ENCODE assay signal across 13 cellular contexts in the genomic region with DNA sequence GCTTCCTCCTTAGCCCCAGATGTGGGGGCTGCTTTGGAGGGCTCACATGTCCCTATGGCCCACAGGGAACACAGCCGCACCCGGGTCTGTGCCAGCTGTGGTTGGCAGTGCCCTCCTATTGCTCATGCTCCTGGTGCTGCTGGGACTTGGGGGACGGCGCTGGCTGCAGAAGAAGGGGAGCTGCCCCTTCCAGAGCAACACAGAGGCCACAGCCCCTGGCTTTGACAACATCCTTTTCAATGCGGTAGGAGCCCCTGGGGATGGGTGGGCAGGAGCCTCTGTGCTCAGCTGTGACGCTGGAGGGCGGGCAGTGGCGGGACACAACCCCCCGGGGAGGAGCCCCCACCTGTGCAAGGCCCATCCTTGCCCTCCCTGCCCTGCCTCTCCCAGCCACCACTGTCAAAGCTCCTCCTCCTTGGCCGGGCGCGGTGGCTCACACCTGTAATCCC. TPM values are rescaled to one million over a fixed set of nuclear protein-coding genes. Genes with fewer than 3 reads are reported as not detected.
A peak's percentile ranks its signal among the peaks of the same experiment; 100 is the strongest.
DNase-seq lines count a peak whose midpoint lies in the region; ATAC-seq and TF ChIP-seq lines count a peak whose summit lies in the region.
"Had no signal": no experiment of that assay in that cellular context is flagged by ENCODE, and none has a peak within 500 bp of the region (broad histone marks: within the 10 kb centered on the region; RNA-seq: fewer than 3 reads in every experiment).

No MANE protein-coding gene starts in this region.

- no peak for TF ChIP-seq CTCF in heart left ventricle (IDR thresholded peaks at IDR 0.05)
- TF ChIP-seq CTCF in left lung (IDR thresholded peaks at IDR 0.05), result no peak
- TF ChIP-seq CTCF in transverse colon (IDR thresholded peaks at IDR 0.05), result no peak

- H3K36me3 ChIP-seq in heart left ventricle (peaks cover 0 to 47% (median 36%) of the 10 kb centered on the region in 9 donors), left lung (peaks cover 0 to 45% of the 10 kb centered on the region in 2 donors), transverse colon (peaks cover 0 to 22% (median 11%) of the 10 kb centered on the region in 4 donors)

- no peak for TF ChIP-seq EP300 in transverse colon (IDR thresholded peaks at IDR 0.05; ENCODE audit: low read depth)

- H3K27ac ChIP-seq in heart left ventricle (peak overlapping the region in 7 of 12 donors; percentile 9 to 70 (median 44)), left lung (no peak overlapping the region), transverse colon (peak overlapping the region; percentile 89 to 92 (median 92))
- H3K27ac ChIP-seq: KMS-11, SJCRH30 had no signal

- no peak for ATAC-seq in heart left ventricle
- ATAC-seq in Right ventricle myocardium inferior, result no peak
- no peak for ATAC-seq in left lung
- ATAC-seq: activated naive CD8-positive, alpha-beta T cell treated with anti-CD3 and anti-CD28 coated beads, Interleukin-2, amount 50 U/mL, for 24 hours; natural killer cell treated with Interleukin-12 subunit alpha and Interleukin-12 subunit beta and Interleukin-15 and Interleukin-18, amount 100 ng/mL, for 72 hours had no signal

- H3K27me3 ChIP-seq in heart left ventricle, result no peaks in the 10 kb centered on the region
- H3K27me3 ChIP-seq in left lung, result no peaks in the 10 kb centered on the region
- no peaks in the 10 kb centered on the region for H3K27me3 ChIP-seq in transverse colon
- H3K27me3 ChIP-seq: SJCRH30 had no signal

- intact Hi-C loops in heart left ventricle (cut with DNase I) (loop anchor here in 3 of 10 donors (2.0 to 10.0 kb wide), 2 partner anchors 45 to 65 kb away; no protein-coding TSS in a partner anchor), Right ventricle myocardium inferior (cut with DNase I) (no loop called here), left lung (cut with DNase I) (loop anchor here in 1 of 2 donors (10.0 kb wide), 1 partner anchor 75 kb away; no protein-coding TSS in a partner anchor), transverse colon (cut with DNase I; ENCODE audit: low total_unique reads) (loop anchor here (10.0 kb wide), 1 partner anchor 85 kb away; the partner anchor contains the start of genes C8G and FBXW5)

- H3K4me1 ChIP-seq in heart left ventricle (peaks cover 0 to 32% (median 15%) of the 10 kb centered on the region in 12 donors), left lung (peaks cover 5 to 18% of the 10 kb centered on the region in 2 donors), transverse colon (peaks cover 35 to 66% (median 46%) of the 10 kb centered on the region in 4 donors)
- H3K4me1 ChIP-seq: SJCRH30 had no signal

- no peak for TF ChIP-seq POLR2A in heart left ventricle (IDR thresholded peaks at IDR 0.05)
- TF ChIP-seq POLR2A in transverse colon (IDR thresholded peaks at IDR 0.05), result no peak

- in situ Hi-C loops in transverse colon (cut with MboI; ENCODE audit: low pct_ligation_motif_present in 1 of 4, low pct_unique_long_range_greater_than_20kb in 1 of 4, low sequenced_read_pairs in 3 of 4), result no loop called here

- DNase-seq in heart left ventricle (peak in 2 of 5 donors; percentile 18 to 25), Right ventricle myocardium inferior (ENCODE audit: missing footprints) (no peak), left lung (peak; percentile 22 to 66), transverse colon (peak; percentile 75), HT-29 (ENCODE audit: low spot score) (no peak), GM19240 (ENCODE audit: insufficient read length, low spot score) (no peak)
- DNase-seq: activated naive CD8-positive, alpha-beta T cell treated with anti-CD3 and anti-CD28 coated beads, Interleukin-2, amount 50 U/mL, for 24 hours; dermis blood vessel endothelial cell; NCI-H1930; NCI-H82; SJCRH30 had no signal

- WGBS in heart left ventricle, 4 donors, result 72 to 88% (median 78%) methylated on average over 7 to 12 of the region's 12 CpGs
- 48% methylated on average over 12 of the region's 12 CpGs; no CpG with 5 or more reads in 1 of the 2 donors for WGBS in transverse colon (ENCODE audit: low coverage in 1 of 2), 2 donors

- H3K9me3 ChIP-seq in heart left ventricle (no peaks in the 10 kb centered on the region), left lung (no peaks in the 10 kb centered on the region), transverse colon (no peaks in the 10 kb centered on the region)
- H3K9me3 ChIP-seq: SJCRH30 had no signal

- no peak overlapping the region for H3K4me3 ChIP-seq in heart left ventricle
- no peak overlapping the region for H3K4me3 ChIP-seq in left lung
- H3K4me3 ChIP-seq in transverse colon, result no peak overlapping the region
- H3K4me3 ChIP-seq: SJCRH30 had no signal

RNA-seq across cellular contexts. Expression of gene EDF1, which starts 6.3 kb away (rescaled TPM):
- total RNA-seq in heart left ventricle, result 100 to 1,000 TPM; 289 to 467 (median 341) TPM
- polyA plus RNA-seq in heart left ventricle, result 100 to 1,000 TPM; 454 to 605 TPM
- total RNA-seq in Right ventricle myocardium inferior, result 358 TPM
- total RNA-seq in left lung, result 100 to 1,000 TPM; 247 to 288 TPM
- total RNA-seq in transverse colon, result 100 to 1,000 TPM; 353 to 618 (median 555) TPM
- total RNA-seq in HT-29 (2014; rRNA removed; shearing (Covaris generic)), result 428 and 484 TPM in 2 replicates

RNA-seq across cellular contexts. Expression of gene MAMDC4, which starts 7.7 kb away (rescaled TPM):
- 1 to 10 TPM; 2.9 to 8.3 (median 6.1) TPM for total RNA-seq in heart left ventricle
- polyA plus RNA-seq in heart left ventricle, result 10 to 100 TPM in 1 of 2 donors, 1 to 10 TPM in 1; 4.5 to 14.9 TPM
- 12.8 TPM for total RNA-seq in Right ventricle myocardium inferior
- 10 to 100 TPM; 14.7 to 16.0 TPM for total RNA-seq in left lung
- total RNA-seq in transverse colon, result 10 to 100 TPM; 11.4 to 52.5 (median 23.2) TPM
- 14.9 and 29.8 TPM in 2 replicates for total RNA-seq in HT-29 (2014; rRNA removed; shearing (Covaris generic))

RNA-seq across cellular contexts. Expression of gene PHPT1, which starts 10.6 kb away (rescaled TPM):
- total RNA-seq in heart left ventricle, result 100 to 1,000 TPM; 230 to 386 (median 266) TPM
- polyA plus RNA-seq in heart left ventricle, result 100 to 1,000 TPM; 225 to 717 TPM
- total RNA-seq in Right ventricle myocardium inferior, result 358 TPM
- total RNA-seq in left lung, result 100 to 1,000 TPM; 118 to 151 TPM
- total RNA-seq in transverse colon, result 100 to 1,000 TPM in 2 of 4 donors, 10 to 100 TPM in 2; 69.7 to 134 (median 107) TPM
- 230 and 232 TPM in 2 replicates for total RNA-seq in HT-29 (2014; rRNA removed; shearing (Covaris generic))

RNA-seq across cellular contexts. Expression of gene AJM1, which starts 17.6 kb away (rescaled TPM):
- total RNA-seq in heart left ventricle (1 to 10 TPM; 2.6 to 7.0 (median 6.2) TPM), Right ventricle myocardium inferior (8.6 TPM), left lung (1 to 10 TPM; 1.7 to 2.6 TPM), transverse colon (10 to 100 TPM in 3 of 4 donors, 1 to 10 TPM in 1; 9.8 to 26.5 (median 17.0) TPM)
- 1 to 10 TPM; 2.8 to 5.5 TPM for polyA plus RNA-seq in heart left ventricle
- 9.0 and 9.4 TPM in 2 replicates for total RNA-seq in HT-29 (2014; rRNA removed; shearing (Covaris generic))

RNA-seq across cellular contexts. Expression of gene TRAF2, which starts 26.5 kb away (rescaled TPM):
- total RNA-seq in heart left ventricle (10 to 100 TPM in 3 of 9 donors, 1 to 10 TPM in 6; 6.3 to 14.7 (median 9.1) TPM), Right ventricle myocardium inferior (12.6 TPM), left lung (10 to 100 TPM; 17.2 to 22.4 TPM), transverse colon (10 to 100 TPM; 12.5 to 60.6 (median 13.8) TPM)
- polyA plus RNA-seq in heart left ventricle, result 10 to 100 TPM; 10.6 to 28.3 TPM
- 36.4 and 36.7 TPM in 2 replicates for total RNA-seq in HT-29 (2014; rRNA removed; shearing (Covaris generic))

Comparison
In these comparisons a context has a peak if more than half of its experiments do, and no peak if none do; other contexts are left out.
1. DNase-seq: peak in left lung (2 of 2) and transverse colon (single experiment); none in Right ventricle myocardium inferior (single experiment), HT-29 (single experiment) and GM19240 (single experiment).
2. H3K27ac ChIP-seq: peak in heart left ventricle (7 of 12) and transverse colon (4 of 4); none in left lung (0 of 2).